Comparison of ENCODE assay signal across 11 cellular contexts in genomic region chr1:169119405-169119804, GRCh38. TPM values are rescaled to one million over a fixed set of nuclear protein-coding genes. Genes with fewer than 3 reads are reported as not detected.
DNase-seq lines count a peak whose midpoint lies in the region; ATAC-seq and TF ChIP-seq lines count a peak whose summit lies in the region.
"Had no signal": no experiment of that assay in that cellular context is flagged by ENCODE, and none has a peak within 500 bp of the region (broad histone marks: within the 10 kb centered on the region; RNA-seq: fewer than 3 reads in every experiment).

No MANE protein-coding gene starts in this region.

- H3K9me3 ChIP-seq in AG04450 (ENCODE audit: control insufficient read depth, insufficient read depth, low read length), result no peaks in the 10 kb centered on the region

- H3K9me3 Mint-ChIP-seq in mesothelial cell of epicardium, result no peaks in the 10 kb centered on the region
- H3K9me3 Mint-ChIP-seq in activated naive CD8-positive, alpha-beta T cell treated with anti-CD3 and anti-CD28 coated beads for 36 hours, result no peaks in the 10 kb centered on the region

- H3K27ac Mint-ChIP-seq in mesothelial cell of epicardium, result peak overlapping the region; percentile 44
- H3K27ac Mint-ChIP-seq in activated naive CD8-positive, alpha-beta T cell treated with anti-CD3 and anti-CD28 coated beads for 36 hours, result no peak overlapping the region

- H3K4me3 ChIP-seq in AG04450 (ENCODE audit: low read depth, low read length) (no peak overlapping the region), choroid plexus epithelial cell (ENCODE audit: low read depth, low read length) (no peak overlapping the region)

- H3K27me3 Mint-ChIP-seq in mesothelial cell of epicardium (ENCODE audit: low read depth), result no peaks in the 10 kb centered on the region
- no peaks in the 10 kb centered on the region for H3K27me3 Mint-ChIP-seq in activated naive CD8-positive, alpha-beta T cell treated with anti-CD3 and anti-CD28 coated beads for 36 hours

- H3K36me3 Mint-ChIP-seq in mesothelial cell of epicardium, result peaks cover 9% of the 10 kb centered on the region
- peaks cover 4% of the 10 kb centered on the region for H3K36me3 Mint-ChIP-seq in activated naive CD8-positive, alpha-beta T cell treated with anti-CD3 and anti-CD28 coated beads for 36 hours

- peak overlapping the region; percentile 25 for H3K27ac ChIP-seq in AG04450 (ENCODE audit: low read depth, low read length)
- H3K27ac ChIP-seq: epithelial cell of prostate had no signal

- CTCF ChIA-PET in AG04450 (lab: Charles Lee), result interaction anchor here (0.8 to 1.7 kb wide), 3 partner anchors 11 to 14 kb away, joined by 3 to 7 read pairs (median 3); partner anchors contain the start of gene ATP1B1

- peaks cover 50% of the 10 kb centered on the region for H3K4me1 Mint-ChIP-seq in mesothelial cell of epicardium
- H3K4me1 Mint-ChIP-seq in activated naive CD8-positive, alpha-beta T cell treated with anti-CD3 and anti-CD28 coated beads for 36 hours, result peaks cover 7% of the 10 kb centered on the region

- TF ChIP-seq CTCF in AG04450 (IDR thresholded peaks at IDR 0.05; ENCODE audit: low read depth, low read length) (no peak), choroid plexus epithelial cell (conservative IDR thresholded peaks at IDR 0.05; ENCODE audit: low read depth, low read length) (no peak), mesothelial cell of epicardium (IDR thresholded peaks at IDR 0.05; ENCODE audit: unreplicated experiment) (no peak)

- POLR2A ChIA-PET in AG04450 (lab: Yijun Ruan, JAX), result interaction anchor here (1.9 kb wide), 1 partner anchor 12 kb away, joined by 15 read pairs; the partner anchor contains the start of gene ATP1B1

- DNase-seq in AG04450 (ENCODE audit: low read depth, low spot score), result no peak
- peak; percentile 74 for DNase-seq in LHCN-M2 (ENCODE audit: low read depth)
- DNase-seq in choroid plexus epithelial cell (ENCODE audit: low read depth), result peak; percentile 56
- DNase-seq in mesothelial cell of epicardium (ENCODE audit: low spot score in 2 of 2, unreplicated experiment in 2 of 2), result no peak
- no peak for DNase-seq in NCI-H1436 (lab: John Stamatoyannopoulos, UW)
- no peak for DNase-seq in activated naive CD8-positive, alpha-beta T cell treated with anti-CD3 and anti-CD28 coated beads for 36 hours
- DNase-seq in NCI-H146 treated with DMSO at 0.1 percent for 48 hours (lab: John Stamatoyannopoulos, UW; ENCODE audit: unreplicated experiment), result no peak
- DNase-seq: NCI-H2171 treated with DMSO at 0.1 percent for 48 hours had no signal

- no peak for ATAC-seq in activated CD4-positive, CD25-positive, alpha-beta regulatory T cell treated with anti-CD3 and anti-CD28 coated beads, Interleukin-2, amount 50 U/mL, for 24 hours
- ATAC-seq: Panc1 had no signal

- no peak overlapping the region for H3K4me3 Mint-ChIP-seq in mesothelial cell of epicardium
- no peak overlapping the region for H3K4me3 Mint-ChIP-seq in activated naive CD8-positive, alpha-beta T cell treated with anti-CD3 and anti-CD28 coated beads for 36 hours

- H3K27me3 ChIP-seq in AG04450 (ENCODE audit: control insufficient read depth, insufficient read depth, low read length), result no peaks in the 10 kb centered on the region

RNA-seq across cellular contexts. Expression of gene ATP1B1, which starts 12.9 kb away (rescaled TPM):
- 17.6 and 25.0 TPM in 2 replicates for polyA plus RNA-seq in AG04450 (2011; rRNA removed)
- polyA minus RNA-seq in AG04450 (2011; rRNA and poly(A)+ RNA removed), result 7.4 and 9.6 TPM in 2 replicates
- total RNA-seq in LHCN-M2 (2014; rRNA removed) (16.1 and 22.6 TPM in 2 replicates), mesothelial cell of epicardium (76.4 to 81.7 TPM (median 81.4 TPM) in 3 replicates)
- 22.2 TPM for polyA plus RNA-seq in LHCN-M2 (2012)
- total RNA-seq in activated naive CD8-positive, alpha-beta T cell treated with anti-CD3 and anti-CD28 coated beads for 36 hours, result 1 to 10 TPM; 3.3 to 4.1 TPM

Comparison
In these comparisons a context has a peak if more than half of its experiments do, and no peak if none do; other contexts are left out.
1. DNase-seq: peak in LHCN-M2 (single experiment) and choroid plexus epithelial cell (single experiment); none in AG04450 (single experiment), mesothelial cell of epicardium (0 of 2), NCI-H1436 (single experiment), activated naive CD8-positive, alpha-beta T cell treated with anti-CD3 and anti-CD28 coated beads for 36 hours (single experiment) and NCI-H146 treated with DMSO at 0.1 percent for 48 hours (single experiment).